ENCODE assay signal across 2 cellular contexts in genomic region chr10:90806677-90807076, GRCh38.
TF ChIP-seq lines count a peak whose summit lies in the region.

No MANE protein-coding gene starts in this region.

TF ChIP-seq in GM23338, 12 proteins besides CTCF, POLR2A, EP300 and RAD21:
- TF ChIP-seq EZH2phosphoT487 (IDR thresholded peaks at IDR 0.05; ENCODE audit: unreplicated experiment) (no peak), NANOG (IDR thresholded peaks at IDR 0.05; ENCODE audit: borderline replicate concordance) (no peak), ZNF114 (CRISPR knock-in tag; IDR thresholded peaks at IDR 0.05) (no peak), STAT1 (IDR thresholded peaks at IDR 0.05; ENCODE audit: unreplicated experiment) (no peak), ZNF462 (CRISPR knock-in tag; IDR thresholded peaks at IDR 0.05) (no peak), REST (IDR thresholded peaks at IDR 0.05; ENCODE audit: unreplicated experiment) (no peak), JUNB (IDR thresholded peaks at IDR 0.05; ENCODE audit: unreplicated experiment) (no peak), ZNF331 (CRISPR knock-in tag; IDR thresholded peaks at IDR 0.05; ENCODE audit: low read depth) (no peak), CREB1 (CRISPR knock-in tag; IDR thresholded peaks at IDR 0.05; ENCODE audit: low read depth) (no peak), POLR2AphosphoS5 (IDR thresholded peaks at IDR 0.05; ENCODE audit: low read depth) (no peak), EZH2 (IDR thresholded peaks at IDR 0.05; ENCODE audit: low read depth, unreplicated experiment) (no peak)
- TF ChIP-seq, protein P1, sequence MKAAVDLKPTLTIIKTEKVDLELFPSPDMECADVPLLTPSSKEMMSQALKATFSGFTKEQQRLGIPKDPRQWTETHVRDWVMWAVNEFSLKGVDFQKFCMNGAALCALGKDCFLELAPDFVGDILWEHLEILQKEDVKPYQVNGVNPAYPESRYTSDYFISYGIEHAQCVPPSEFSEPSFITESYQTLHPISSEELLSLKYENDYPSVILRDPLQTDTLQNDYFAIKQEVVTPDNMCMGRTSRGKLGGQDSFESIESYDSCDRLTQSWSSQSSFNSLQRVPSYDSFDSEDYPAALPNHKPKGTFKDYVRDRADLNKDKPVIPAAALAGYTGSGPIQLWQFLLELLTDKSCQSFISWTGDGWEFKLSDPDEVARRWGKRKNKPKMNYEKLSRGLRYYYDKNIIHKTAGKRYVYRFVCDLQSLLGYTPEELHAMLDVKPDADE (IDR thresholded peaks at IDR 0.05): no peak

TF ChIP-seq in H1, 55 proteins besides CTCF, POLR2A, EP300 and RAD21:
- TF ChIP-seq POU5F1 (IDR thresholded peaks at IDR 0.05; ENCODE audit: low read depth, low read length) (no peak), RFX5 (IDR thresholded peaks at IDR 0.05; ENCODE audit: borderline replicate concordance, low read depth, low read length) (no peak), CEBPB (IDR thresholded peaks at IDR 0.05; ENCODE audit: low read depth, low read length) (no peak), SIRT6 (IDR thresholded peaks at IDR 0.05; ENCODE audit: low read length) (no peak)
